In genomic region chr21:36104306-36105300, GRCh38 we compare ENCODE assay signal across 8 cellular contexts. TPM values are rescaled to one million over a fixed set of nuclear protein-coding genes. Genes with fewer than 3 reads are reported as not detected.
DNase-seq lines count a peak whose midpoint lies in the region; TF ChIP-seq lines count a peak whose summit lies in the region.

No MANE protein-coding gene starts in this region.

- no peak overlapping the region for H3K4me3 ChIP-seq in GM12865 (ENCODE audit: low read depth, low read length)

- H3K9me3 Mint-ChIP-seq in brain, result peaks cover 0 to 11% (median 8%) of the 10 kb centered on the region in 5 experiments

- H3K4me3 Mint-ChIP-seq in brain, result peak overlapping the region in 3 of 5 experiments; percentile 0 to 13 (median 2)

- H3K4me1 Mint-ChIP-seq in brain, result peaks cover 10% of the 10 kb centered on the region

- no peak overlapping the region for H3K27ac Mint-ChIP-seq in brain

- DNase-seq in GM12865 (ENCODE audit: low read depth) (peak; percentile 31), T-helper 9 cell (peak; percentile 18), iris pigment epithelial cell (ENCODE audit: low read depth) (peak; percentile 33), NCI-H146 treated with DMSO at 0.1 percent for 48 hours (lab: John Stamatoyannopoulos, UW; ENCODE audit: unreplicated experiment) (no peak), DMS153 treated with DMSO at 0.1 percent for 48 hours (lab: John Stamatoyannopoulos, UW; ENCODE audit: unreplicated experiment) (no peak), NCI-H1436 (lab: John Stamatoyannopoulos, UW) (no peak)
- peak; percentile 58 for DNase-seq in stimulated activated CD4-positive, alpha-beta T cell treated with anti-CD3 and anti-CD28 coated beads, Interleukin-1b, Interleukin-23, amount 100 ng/mL, for 48 hours

- no peaks in the 10 kb centered on the region for H3K36me3 Mint-ChIP-seq in brain

- peaks cover 72% of the 10 kb centered on the region for H3K27me3 Mint-ChIP-seq in brain

- TF ChIP-seq CTCF in GM12865 (IDR thresholded peaks at IDR 0.05; ENCODE audit: insufficient read depth, low read depth, low read length, missing control alignments) (peak; percentile 33), brain (conservative IDR thresholded peaks at IDR 0.05) (peak; percentile 43 to 57)

RNA-seq across cellular contexts. Expression of gene CBR3, which starts 30.3 kb away (rescaled TPM):
- polyA plus RNA-seq in brain (ENCODE audit: insufficient read depth, low read depth, low replicate concordance), result 9.6 TPM

RNA-seq across cellular contexts. Expression of gene CBR1, which starts 34.8 kb away (rescaled TPM):
- 190 TPM for polyA plus RNA-seq in brain (ENCODE audit: insufficient read depth, low read depth, low replicate concordance)

RNA-seq across cellular contexts. Expression of gene SETD4, which starts 44.3 kb away (rescaled TPM):
- 8.8 TPM for polyA plus RNA-seq in brain (ENCODE audit: insufficient read depth, low read depth, low replicate concordance)

RNA-seq across cellular contexts. Expression of gene DOP1B, which starts 52.0 kb away (rescaled TPM):
- polyA plus RNA-seq in brain (ENCODE audit: insufficient read depth, low read depth, low replicate concordance), result 24.2 TPM

Comparison
In these comparisons a context has a peak if more than half of its experiments do, and no peak if none do; other contexts are left out.
1. DNase-seq: peak in GM12865 (single experiment), T-helper 9 cell (single experiment), iris pigment epithelial cell (single experiment) and stimulated activated CD4-positive, alpha-beta T cell treated with anti-CD3 and anti-CD28 coated beads, Interleukin-1b, Interleukin-23, amount 100 ng/mL, for 48 hours (single experiment); none in NCI-H146 treated with DMSO at 0.1 percent for 48 hours (single experiment), DMS153 treated with DMSO at 0.1 percent for 48 hours (single experiment) and NCI-H1436 (single experiment).